16 cellular contexts compared by ENCODE assay signal in genomic region chr1:81032374-81032773, GRCh38.
DNase-seq lines count a peak whose midpoint lies in the region; ATAC-seq and TF ChIP-seq lines count a peak whose summit lies in the region.
"Had no signal": no experiment of that assay in that cellular context is flagged by ENCODE, and none has a peak within 500 bp of the region (broad histone marks: within the 10 kb centered on the region; RNA-seq: fewer than 3 reads in every experiment).

No MANE protein-coding gene starts in this region.

- H3K27ac Mint-ChIP-seq in GM23338: no peak overlapping the region
- H3K27ac Mint-ChIP-seq in progenitor cell of endocrine pancreas: peak overlapping the region; percentile 59
- no peak overlapping the region for H3K27ac Mint-ChIP-seq in stimulated activated naive CD8-positive, alpha-beta T cell treated with anti-CD3 and anti-CD28 coated beads, Interleukin-15, amount 100 ng/mL, for 72 hours
- no peak overlapping the region for H3K27ac Mint-ChIP-seq in activated naive CD8-positive, alpha-beta T cell treated with anti-CD3 and anti-CD28 coated beads, Interleukin-2, amount 50 U/mL, for 24 hours
- H3K27ac Mint-ChIP-seq: CD4-positive, CD25-positive, alpha-beta regulatory T cell; HFFc6 had no signal

- peaks cover 3% of the 10 kb centered on the region for H3K9me3 Mint-ChIP-seq in GM23338
- H3K9me3 Mint-ChIP-seq in progenitor cell of endocrine pancreas (ENCODE audit: low read depth): peaks cover 4% of the 10 kb centered on the region
- peaks cover 0 to 8% of the 10 kb centered on the region in 2 donors for H3K9me3 Mint-ChIP-seq in stimulated activated naive CD8-positive, alpha-beta T cell treated with anti-CD3 and anti-CD28 coated beads, Interleukin-15, amount 100 ng/mL, for 72 hours
- peaks cover 12% of the 10 kb centered on the region for H3K9me3 Mint-ChIP-seq in activated naive CD8-positive, alpha-beta T cell treated with anti-CD3 and anti-CD28 coated beads, Interleukin-2, amount 50 U/mL, for 24 hours
- H3K9me3 Mint-ChIP-seq: HFFc6 had no signal

- DNase-seq in GM23338 (ENCODE audit: low spot score) (no peak), NCI-H146 (lab: John Stamatoyannopoulos, UW) (peak; percentile 78), NCI-H748 treated with DMSO at 0.1 percent for 48 hours (lab: John Stamatoyannopoulos, UW) (peak; percentile 66), progenitor cell of endocrine pancreas (ENCODE audit: low spot score, unreplicated experiment) (no peak), foreskin fibroblast (no peak)
- DNase-seq in stimulated activated naive CD8-positive, alpha-beta T cell treated with anti-CD3 and anti-CD28 coated beads, Interleukin-15, amount 100 ng/mL, for 72 hours: no peak
- no peak for DNase-seq in activated naive CD8-positive, alpha-beta T cell treated with anti-CD3 and anti-CD28 coated beads, Interleukin-2, amount 50 U/mL, for 24 hours
- DNase-seq: ACHN; Calu3; CD4-positive, CD25-positive, alpha-beta regulatory T cell; DMS 273 treated with DMSO at 0.1 percent for 48 hours; GM23248; H7; HFFc6 had no signal

- no peak overlapping the region for H3K4me2 ChIP-seq in GM23338
- H3K4me2 ChIP-seq: BLaER1 treated with 17β-estradiol and CSF1 and Interleukin-3, amounts not matched to agents 10 nM and 100 nM had no signal

- H3K4me1 Mint-ChIP-seq in GM23338 (no peaks in the 10 kb centered on the region), progenitor cell of endocrine pancreas (ENCODE audit: low read depth) (peaks cover 3% of the 10 kb centered on the region)
- no peaks in the 10 kb centered on the region for H3K4me1 Mint-ChIP-seq in stimulated activated naive CD8-positive, alpha-beta T cell treated with anti-CD3 and anti-CD28 coated beads, Interleukin-15, amount 100 ng/mL, for 72 hours
- no peaks in the 10 kb centered on the region for H3K4me1 Mint-ChIP-seq in activated naive CD8-positive, alpha-beta T cell treated with anti-CD3 and anti-CD28 coated beads, Interleukin-2, amount 50 U/mL, for 24 hours
- H3K4me1 Mint-ChIP-seq: CD4-positive, CD25-positive, alpha-beta regulatory T cell had no signal

- TF ChIP-seq CTCF in GM23338 (conservative IDR thresholded peaks at IDR 0.05; ENCODE audit: low read depth in 2 of 2) (no peak), progenitor cell of endocrine pancreas (IDR thresholded peaks at IDR 0.05; ENCODE audit: unreplicated experiment) (no peak), foreskin fibroblast (IDR thresholded peaks at IDR 0.05; ENCODE audit: low read depth, low read length) (no peak)

- H4K20me1 ChIP-seq in GM23338 (replicated peaks; ENCODE audit: insufficient read depth): no peaks in the 10 kb centered on the region
- H4K20me1 ChIP-seq: BLaER1 treated with 17β-estradiol and CSF1 and Interleukin-3, amounts not matched to agents 10 nM and 100 nM had no signal

- peaks cover 11% of the 10 kb centered on the region for H3K9me2 ChIP-seq in GM23338 (ENCODE audit: insufficient read depth)

- ATAC-seq in GM23338: no peak
- ATAC-seq in stimulated activated naive CD8-positive, alpha-beta T cell treated with anti-CD3 and anti-CD28 coated beads, Interleukin-15, amount 100 ng/mL, for 72 hours: no peak
- no peak for ATAC-seq in activated naive CD8-positive, alpha-beta T cell treated with anti-CD3 and anti-CD28 coated beads, Interleukin-2, amount 50 U/mL, for 24 hours
- ATAC-seq: HepG2 had no signal

- no peak overlapping the region for H3K27ac ChIP-seq in GM23338 (ENCODE audit: low read depth)
- H3K27ac ChIP-seq: BLaER1 treated with 17β-estradiol and CSF1 and Interleukin-3, amounts not matched to agents 10 nM and 100 nM; GM23248 had no signal

- H3K27me3 Mint-ChIP-seq in GM23338 (ENCODE audit: insufficient read depth, low read depth, poor library complexity) (peaks cover under 1% of the 10 kb centered on the region), progenitor cell of endocrine pancreas (no peaks in the 10 kb centered on the region)
- H3K27me3 Mint-ChIP-seq in stimulated activated naive CD8-positive, alpha-beta T cell treated with anti-CD3 and anti-CD28 coated beads, Interleukin-15, amount 100 ng/mL, for 72 hours: no peaks in the 10 kb centered on the region
- no peaks in the 10 kb centered on the region for H3K27me3 Mint-ChIP-seq in activated naive CD8-positive, alpha-beta T cell treated with anti-CD3 and anti-CD28 coated beads, Interleukin-2, amount 50 U/mL, for 24 hours
- H3K27me3 Mint-ChIP-seq: CD4-positive, CD25-positive, alpha-beta regulatory T cell had no signal

- no peaks in the 10 kb centered on the region for H3K79me2 ChIP-seq in GM23338 (replicated peaks; ENCODE audit: insufficient read depth)

- no peaks in the 10 kb centered on the region for H3K27me3 ChIP-seq in GM23338 (ENCODE audit: insufficient read depth)
- H3K27me3 ChIP-seq: BLaER1 treated with 17β-estradiol and CSF1 and Interleukin-3, amounts not matched to agents 10 nM and 100 nM had no signal

- H3K4me3 Mint-ChIP-seq in GM23338 (no peak overlapping the region), progenitor cell of endocrine pancreas (ENCODE audit: low read depth) (no peak overlapping the region)
- no peak overlapping the region for H3K4me3 Mint-ChIP-seq in stimulated activated naive CD8-positive, alpha-beta T cell treated with anti-CD3 and anti-CD28 coated beads, Interleukin-15, amount 100 ng/mL, for 72 hours
- H3K4me3 Mint-ChIP-seq in activated naive CD8-positive, alpha-beta T cell treated with anti-CD3 and anti-CD28 coated beads, Interleukin-2, amount 50 U/mL, for 24 hours: no peak overlapping the region
- H3K4me3 Mint-ChIP-seq: CD4-positive, CD25-positive, alpha-beta regulatory T cell; HFFc6 had no signal

- H3K4me1 ChIP-seq in GM23338 (ENCODE audit: insufficient read depth): no peaks in the 10 kb centered on the region
- H3K4me1 ChIP-seq: BLaER1 treated with 17β-estradiol and CSF1 and Interleukin-3, amounts not matched to agents 10 nM and 100 nM had no signal

- peaks cover 6% of the 10 kb centered on the region for H3K36me3 Mint-ChIP-seq in GM23338 (ENCODE audit: low read depth)
- peaks cover 2% of the 10 kb centered on the region for H3K36me3 Mint-ChIP-seq in progenitor cell of endocrine pancreas (ENCODE audit: insufficient read depth)
- H3K36me3 Mint-ChIP-seq in activated naive CD8-positive, alpha-beta T cell treated with anti-CD3 and anti-CD28 coated beads, Interleukin-2, amount 50 U/mL, for 24 hours (ENCODE audit: low read depth): no peaks in the 10 kb centered on the region
- H3K36me3 Mint-ChIP-seq: CD4-positive, CD25-positive, alpha-beta regulatory T cell had no signal

- H2AFZ ChIP-seq in GM23338: peak overlapping the region; percentile 39; the same call in 1 of the 2 replicates
- H2AFZ ChIP-seq: GM23248 had no signal

- H3K4me3 ChIP-seq in GM23338 (no peak overlapping the region), foreskin fibroblast (ENCODE audit: low read depth in 1 of 2, low read length in 2 of 2) (no peak overlapping the region)
- H3K4me3 ChIP-seq: BLaER1 treated with 17β-estradiol and CSF1 and Interleukin-3, amounts not matched to agents 10 nM and 100 nM; GM23248 had no signal

- H3K36me3 ChIP-seq in GM23338 (ENCODE audit: insufficient read depth): no peaks in the 10 kb centered on the region
- H3K36me3 ChIP-seq: BLaER1 treated with 17β-estradiol and CSF1 and Interleukin-3, amounts not matched to agents 10 nM and 100 nM had no signal

- no peaks in the 10 kb centered on the region for H3F3A ChIP-seq in GM23338 (replicated peaks; ENCODE audit: low read depth)

Comparison
In these comparisons a context has a peak if more than half of its experiments do, and no peak if none do; other contexts are left out.
1. DNase-seq: peak in NCI-H146 (single experiment) and NCI-H748 treated with DMSO at 0.1 percent for 48 hours (single experiment); none in GM23338 (single experiment), progenitor cell of endocrine pancreas (single experiment), stimulated activated naive CD8-positive, alpha-beta T cell treated with anti-CD3 and anti-CD28 coated beads, Interleukin-15, amount 100 ng/mL, for 72 hours (0 of 2), foreskin fibroblast (0 of 2) and activated naive CD8-positive, alpha-beta T cell treated with anti-CD3 and anti-CD28 coated beads, Interleukin-2, amount 50 U/mL, for 24 hours (single experiment).